Comparison of ENCODE assay signal across 31 cellular contexts in genomic region chr10:65313406-65313805, GRCh38.
DNase-seq lines count a peak whose midpoint lies in the region; ATAC-seq and TF ChIP-seq lines count a peak whose summit lies in the region.
"Had no signal": no experiment of that assay in that cellular context is flagged by ENCODE, and none has a peak within 500 bp of the region (broad histone marks: within the 10 kb centered on the region; RNA-seq: fewer than 3 reads in every experiment).

No MANE protein-coding gene starts in this region.

- ATAC-seq in left lobe of liver: no peak
- no peak for ATAC-seq in HG03457 (IDR thresholded peaks at IDR 0.05; ENCODE audit: unreplicated experiment)
- no peak for ATAC-seq in HG03378 (IDR thresholded peaks at IDR 0.05; ENCODE audit: unreplicated experiment)
- ATAC-seq: activated CD8-positive, alpha-beta T cell treated with anti-CD3 and anti-CD28 coated beads for 36 hours; activated naive CD4-positive, alpha-beta T cell treated with anti-CD3 and anti-CD28 coated beads, Interleukin-2, amount 50 U/mL, for 72 hours; GM23338; lower lobe of right lung; mucosa of descending colon; Panc1; stimulated activated naive B cell treated with anti-CD40 and anti-IgM and Interleukin-4, amounts not matched to agents 10 μg/mL and 1 μg/mL and 100 μg/mL, for 72 hours had no signal

- H3K4me1 ChIP-seq in breast epithelium: no peaks in the 10 kb centered on the region
- H3K4me1 ChIP-seq: lower lobe of right lung, neural progenitor cell, sigmoid colon, testis, uterus had no signal

- TF ChIP-seq POLR2A in breast epithelium (IDR thresholded peaks at IDR 0.05): no peak

- H3K27ac Mint-ChIP-seq in MCF 10A (ENCODE audit: low read depth, unreplicated experiment): no peak overlapping the region
- H3K27ac Mint-ChIP-seq: activated CD8-positive, alpha-beta T cell treated with anti-CD3 and anti-CD28 coated beads for 36 hours; activated naive CD4-positive, alpha-beta T cell treated with anti-CD3 and anti-CD28 coated beads, Interleukin-2, amount 50 U/mL, for 72 hours; activated T-helper 2 cell treated with anti-CD3 and anti-CD28 coated beads, Interferon-gamma antibody, Interleukin-2, Interleukin-4, amounts not matched to agents 10 μg/mL and 5 μg/mL and 100 μg/mL, durations not matched to agents 14 hours and 24 hours and 36 hours; CD4-positive, alpha-beta T cell; GM23338; neural progenitor cell; progenitor cell of endocrine pancreas; stimulated activated naive B cell treated with anti-CD40 and anti-IgM and Interleukin-4, amounts not matched to agents 10 μg/mL and 1 μg/mL and 100 μg/mL, for 72 hours had no signal

- no peaks in the 10 kb centered on the region for H3K27me3 ChIP-seq in breast epithelium
- H3K27me3 ChIP-seq: neural progenitor cell, sigmoid colon, testis, uterus had no signal

- TF ChIP-seq CTCF in MCF 10A (IDR thresholded peaks at IDR 0.05; ENCODE audit: unreplicated experiment): no peak
- no peak for TF ChIP-seq CTCF in breast epithelium (IDR thresholded peaks at IDR 0.05)
- TF ChIP-seq CTCF in astrocyte of the spinal cord (IDR thresholded peaks at IDR 0.05; ENCODE audit: low read depth, low read length): no peak

- CTCF ChIA-PET in MCF 10A (lab: Yijun Ruan, JAX): no interaction called here

- H3K4me3 ChIP-seq in breast epithelium (no peak overlapping the region), astrocyte of the spinal cord (ENCODE audit: low read depth, low read length) (no peak overlapping the region)
- H3K4me3 ChIP-seq: GM23338, lower lobe of right lung, mucosa of descending colon, neural progenitor cell, sigmoid colon, testis, uterus had no signal

- peaks cover 6% of the 10 kb centered on the region for H3K36me3 Mint-ChIP-seq in MCF 10A (ENCODE audit: insufficient read depth, unreplicated experiment)
- H3K36me3 Mint-ChIP-seq: activated naive CD4-positive, alpha-beta T cell treated with anti-CD3 and anti-CD28 coated beads, Interleukin-2, amount 50 U/mL, for 72 hours; neural progenitor cell; stimulated activated naive B cell treated with anti-CD40 and anti-IgM and Interleukin-4, amounts not matched to agents 10 μg/mL and 1 μg/mL and 100 μg/mL, for 72 hours had no signal

- no peaks in the 10 kb centered on the region for H3K27me3 Mint-ChIP-seq in MCF 10A (ENCODE audit: insufficient read depth, unreplicated experiment)
- H3K27me3 Mint-ChIP-seq: activated CD8-positive, alpha-beta T cell treated with anti-CD3 and anti-CD28 coated beads for 36 hours; CD4-positive, alpha-beta T cell; progenitor cell of endocrine pancreas; stimulated activated naive B cell treated with anti-CD40 and anti-IgM and Interleukin-4, amounts not matched to agents 10 μg/mL and 1 μg/mL and 100 μg/mL, for 72 hours had no signal

- POLR2A ChIA-PET in MCF 10A (lab: Yijun Ruan, JAX): no interaction called here

- no peak overlapping the region for H3K27ac ChIP-seq in breast epithelium
- H3K27ac ChIP-seq: lower lobe of right lung, neural progenitor cell, sigmoid colon, testis, uterus had no signal

- BruUV-seq in MCF 10A (replicated peaks; lab: Mats Ljungman, UMichigan): no TSS peak

- intact Hi-C loops in MCF 10A (cut with micrococcal nuclease): no loop called here
- intact Hi-C loops in breast epithelium (cut with DNase I; ENCODE audit: low total_unique reads): no loop called here

- H3K4me1 Mint-ChIP-seq in MCF 10A (ENCODE audit: insufficient read depth, unreplicated experiment): no peaks in the 10 kb centered on the region
- H3K4me1 Mint-ChIP-seq: neural progenitor cell; stimulated activated naive B cell treated with anti-CD40 and anti-IgM and Interleukin-4, amounts not matched to agents 10 μg/mL and 1 μg/mL and 100 μg/mL, for 72 hours had no signal

- H3K9me3 Mint-ChIP-seq in MCF 10A (ENCODE audit: unreplicated experiment): no peaks in the 10 kb centered on the region
- H3K9me3 Mint-ChIP-seq: activated T-helper 2 cell treated with anti-CD3 and anti-CD28 coated beads, Interferon-gamma antibody, Interleukin-2, Interleukin-4, amounts not matched to agents 10 μg/mL and 5 μg/mL and 100 μg/mL, durations not matched to agents 14 hours and 24 hours and 36 hours; neural progenitor cell had no signal

- in situ Hi-C loops in astrocyte of the spinal cord (cut with HindIII; ENCODE audit: low sequenced_read_pairs): no loop called here

- no peaks in the 10 kb centered on the region for H3K9me3 ChIP-seq in breast epithelium
- H3K9me3 ChIP-seq: lower lobe of right lung, mucosa of descending colon, sigmoid colon, testis, uterus had no signal

- H3K36me3 ChIP-seq in breast epithelium: no peaks in the 10 kb centered on the region
- H3K36me3 ChIP-seq: lower lobe of right lung, neural progenitor cell, sigmoid colon, uterus had no signal

- no peak overlapping the region for H3K4me3 Mint-ChIP-seq in MCF 10A (ENCODE audit: unreplicated experiment)
- H3K4me3 Mint-ChIP-seq: activated CD8-positive, alpha-beta T cell treated with anti-CD3 and anti-CD28 coated beads for 36 hours; CD4-positive, alpha-beta T cell; GM23338; neural progenitor cell; stimulated activated naive B cell treated with anti-CD40 and anti-IgM and Interleukin-4, amounts not matched to agents 10 μg/mL and 1 μg/mL and 100 μg/mL, for 72 hours had no signal

- DNase-seq in MCF 10A (ENCODE audit: unreplicated experiment) (peak; percentile 39), breast epithelium (ENCODE audit: low spot score in 2 of 2) (no peak), astrocyte of the spinal cord (ENCODE audit: low read depth, low spot score) (peak; percentile 54), kidney tubule cell (ENCODE audit: low spot score) (peak; percentile 17), left lobe of liver (ENCODE audit: low spot score) (no peak), UCSD-AML1 (lab: John Stamatoyannopoulos, UW; ENCODE audit: unreplicated experiment) (no peak)
- DNase-seq: 8988T; activated CD4-positive, alpha-beta T cell treated with anti-CD3 and anti-CD28 coated beads for 1 hour; activated CD8-positive, alpha-beta T cell treated with anti-CD3 and anti-CD28 coated beads for 36 hours; AML-193; anterior cingulate cortex; CD4-positive, alpha-beta T cell; lower lobe of right lung; mucosa of descending colon; NCI-H1092; NCI-H187 treated with DMSO at 0.1 percent for 48 hours; NCI-H526; sigmoid colon; stimulated activated CD4-positive, alpha-beta T cell treated with anti-CD3 and anti-CD28 coated beads, Interleukin-15, amount 100 ng/mL, for 24 hours; stimulated activated naive B cell treated with anti-CD40 and anti-IgM and Interleukin-4, amounts not matched to agents 10 μg/mL and 1 μg/mL and 100 μg/mL, for 72 hours; T-helper 1 cell; testis; uterus had no signal

Comparison
In these comparisons a context has a peak if more than half of its experiments do, and no peak if none do; other contexts are left out.
1. DNase-seq: peak in MCF 10A (single experiment), astrocyte of the spinal cord (single experiment) and kidney tubule cell (single experiment); none in breast epithelium (0 of 2), left lobe of liver (single experiment) and UCSD-AML1 (single experiment).